20 cellular contexts compared by ENCODE assay signal in the genomic region with DNA sequence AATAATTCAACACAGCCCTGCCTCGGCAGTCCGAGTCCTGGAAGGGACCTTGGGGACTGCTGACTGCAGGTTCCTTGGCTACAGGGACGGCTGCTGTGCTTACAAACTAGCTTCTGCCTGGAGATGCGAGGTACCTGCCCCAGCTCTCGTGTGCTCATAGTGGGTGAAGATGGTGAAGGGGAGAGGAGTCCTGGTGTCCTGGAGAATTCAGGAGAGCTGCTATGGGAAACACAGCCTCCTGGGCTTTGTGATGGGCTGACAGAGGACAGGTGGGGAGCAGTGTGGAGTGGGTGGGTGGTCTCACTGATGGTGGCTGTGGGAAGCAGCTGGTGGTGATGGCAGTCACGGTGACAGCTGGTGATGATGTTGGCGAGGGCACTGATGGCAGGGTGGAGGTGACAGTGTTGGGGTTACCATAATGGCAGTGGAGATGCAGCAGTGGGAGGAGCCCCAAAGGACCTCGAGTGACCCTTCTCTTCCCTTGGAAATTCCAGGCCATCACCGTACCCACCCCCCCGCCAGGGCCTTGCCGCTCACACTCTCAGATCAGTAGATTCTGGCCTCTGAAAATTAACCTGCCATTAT.
"Had no signal": no experiment of that assay in that cellular context is flagged by ENCODE, and none has a peak within 500 bp of the region (broad histone marks: within the 10 kb centered on the region; RNA-seq: fewer than 3 reads in every experiment).

No MANE protein-coding gene starts in this region.

- H3K27me3 Mint-ChIP-seq: activated CD4-positive, alpha-beta T cell treated with anti-CD3 and anti-CD28 coated beads, Interleukin-2, amount 10 ng/mL, durations not matched to agents 24 days and 14 days; activated naive CD4-positive, alpha-beta T cell treated with anti-CD3 and anti-CD28 coated beads, Interleukin-2, amount 50 U/mL, for 24 hours; naive thymus-derived CD4-positive, alpha-beta T cell; T-cell had no signal

- H3K4me3 Mint-ChIP-seq: activated CD4-positive, alpha-beta T cell treated with anti-CD3 and anti-CD28 coated beads, Interleukin-2, amount 10 ng/mL, durations not matched to agents 24 days and 14 days; activated naive CD4-positive, alpha-beta T cell treated with anti-CD3 and anti-CD28 coated beads, Interleukin-2, amount 50 U/mL, for 24 hours; naive thymus-derived CD4-positive, alpha-beta T cell; T-cell had no signal

- H3K27ac ChIP-seq: ascending aorta, heart left ventricle, ovary, right lobe of liver, testis had no signal

- H3K27ac Mint-ChIP-seq: activated CD4-positive, alpha-beta T cell treated with anti-CD3 and anti-CD28 coated beads, Interleukin-2, amount 10 ng/mL, durations not matched to agents 24 days and 14 days; T-cell had no signal

- H3K9me3 Mint-ChIP-seq: activated CD4-positive, alpha-beta T cell treated with anti-CD3 and anti-CD28 coated beads, Interleukin-2, amount 10 ng/mL, durations not matched to agents 24 days and 14 days; activated naive CD4-positive, alpha-beta T cell treated with anti-CD3 and anti-CD28 coated beads, Interleukin-2, amount 50 U/mL, for 24 hours; T-cell had no signal

- H3K36me3 ChIP-seq: ovary, right lobe of liver had no signal

- ATAC-seq: heart left ventricle; left ventricle myocardium superior; mucosa of descending colon; naive thymus-derived CD4-positive, alpha-beta T cell; right lobe of liver; T-cell had no signal

- DNase-seq: activated CD4-positive, alpha-beta T cell treated with anti-CD3 and anti-CD28 coated beads, Interleukin-2, amount 10 ng/mL, durations not matched to agents 24 days and 14 days; activated CD8-positive, alpha-beta memory T cell treated with anti-CD3 and anti-CD28 coated beads for 24 hours; activated CD8-positive, alpha-beta memory T cell treated with anti-CD3 and anti-CD28 coated beads, Interleukin-2, amount 50 U/mL, for 48 hours; activated gamma-delta T cell; cerebellar nuclear complex; effector CD4-positive, alpha-beta T cell; heart left ventricle; kidney glomerular epithelial cell; left ventricle myocardium superior; mucosa of descending colon; naive thymus-derived CD4-positive, alpha-beta T cell; ovary; right lobe of liver; small intestine; stimulated activated CD4-positive, alpha-beta T cell treated with anti-CD3 and anti-CD28 coated beads, Interleukin-15, amount 100 ng/mL, for 24 hours; stimulated activated CD4-positive, alpha-beta T cell treated with anti-CD3 and anti-CD28 coated beads, Interleukin-2, amount 100 ng/mL, for 48 hours; T-cell; testis had no signal

- H3K9me3 ChIP-seq: ascending aorta, heart left ventricle, mucosa of descending colon, ovary, right lobe of liver, testis had no signal

- H3K4me1 ChIP-seq: ascending aorta, right lobe of liver had no signal

- H3K27me3 ChIP-seq: ascending aorta, heart left ventricle, ovary, right lobe of liver, testis had no signal

- H3K4me3 ChIP-seq: ascending aorta, heart left ventricle, mucosa of descending colon, ovary, right lobe of liver, testis had no signal
